23 cellular contexts compared by ENCODE assay signal in genomic region chr18:38718365-38718901, GRCh38.
DNase-seq lines count a peak whose midpoint lies in the region; ATAC-seq, FAIRE-seq and TF ChIP-seq lines count a peak whose summit lies in the region.
"Had no signal": no experiment of that assay in that cellular context is flagged by ENCODE, and none has a peak within 500 bp of the region (broad histone marks: within the 10 kb centered on the region; RNA-seq: fewer than 3 reads in every experiment).

No MANE protein-coding gene starts in this region.

- in situ Hi-C loops in HepG2 (cut with HindIII; ENCODE audit: extremely low pct_ligation_motif_present, low pct_unique_long_range_greater_than_20kb), result no loop called here
- in situ Hi-C loops in SK-MEL-5 (cut with HindIII; ENCODE audit: low pct_unique_long_range_greater_than_20kb, low sequenced_read_pairs), result no loop called here
- in situ Hi-C loops in mammary epithelial cell (cut with MboI; ENCODE audit: low sequenced_read_pairs in 2 of 2), result no loop called here

- H3K9ac ChIP-seq in HepG2 (ENCODE audit: insufficient read depth, low read depth, low read length), result no peak overlapping the region
- no peak overlapping the region for H3K9ac ChIP-seq in neuronal stem cell (ENCODE audit: low read depth, low read length, poor library complexity)
- H3K9ac ChIP-seq in mammary epithelial cell (ENCODE audit: insufficient read depth, low read length), result no peak overlapping the region
- H3K9ac ChIP-seq: GM23248, KMS-11 had no signal

- H3K4me2 ChIP-seq in HepG2 (ENCODE audit: low read depth, low read length) (no peak overlapping the region), neuronal stem cell (ENCODE audit: insufficient read depth, low read length, poor library complexity, severe bottlenecking) (no peak overlapping the region), mammary epithelial cell (ENCODE audit: insufficient read depth, low read depth, low read length) (no peak overlapping the region)
- H3K4me2 ChIP-seq: A549, KMS-11 had no signal

- peak overlapping the region; percentile 38 for H2AK5ac ChIP-seq in neuronal stem cell (ENCODE audit: low read depth, low read length)

- H3K27ac ChIP-seq in right lobe of liver, result no peak overlapping the region
- no peak overlapping the region for H3K27ac ChIP-seq in HepG2 (ENCODE audit: extremely low read length, insufficient read depth, low read length)
- H3K27ac ChIP-seq in neuronal stem cell (replicated peaks; ENCODE audit: low read length), result no peak overlapping the region
- H3K27ac ChIP-seq in mammary epithelial cell (ENCODE audit: insufficient read depth, low read depth, low read length), result no peak overlapping the region
- H3K27ac ChIP-seq: A549, GM23248, HL-60, KMS-11, SK-N-MC had no signal

- H3K36me3 ChIP-seq in right lobe of liver, result no peaks in the 10 kb centered on the region
- H3K36me3 ChIP-seq in HepG2 (replicated peaks in 1 of 2; ENCODE audit: control insufficient read depth in 1 of 2, insufficient read depth in 2 of 2, low read length in 2 of 2), result no peaks in the 10 kb centered on the region
- no peaks in the 10 kb centered on the region for H3K36me3 ChIP-seq in neuronal stem cell (replicated peaks in 1 of 2; ENCODE audit: control insufficient read depth in 2 of 2, insufficient read depth in 2 of 2, low read length in 2 of 2)
- H3K36me3 ChIP-seq in mammary epithelial cell (ENCODE audit: insufficient read depth, low read length), result no peaks in the 10 kb centered on the region

- no peak overlapping the region for H2BK15ac ChIP-seq in neuronal stem cell (ENCODE audit: low read length)

- DNase-seq in right lobe of liver (peak in 2 of 3 donors; percentile 40 to 55), HepG2 (ENCODE audit: low spot score) (no peak), SK-MEL-5 (ENCODE audit: low read depth, low spot score) (peak; percentile 62), neuronal stem cell (ENCODE audit: low spot score) (no peak), HuH-7.5 (ENCODE audit: low spot score) (no peak), mammary epithelial cell (no peak)
- DNase-seq: DMS79 treated with DMSO at 0.1 percent for 48 hours, GM23248, HCEC 1CT, MV-4-11, NCI-H1105 treated with DMSO at 0.1 percent for 48 hours, NCI-H2029 treated with DMSO at 0.1 percent for 48 hours, NCI-H2171 treated with DMSO at 0.1 percent for 48 hours, NCI-H524 treated with DMSO at 0.1 percent for 48 hours, NCI-H82 had no signal

- FAIRE-seq in HepG2 (lab: Jason Lieb, UNC), result no peak
- FAIRE-seq: A549, D721Med, GM12891 had no signal

- intact Hi-C loops in right lobe of liver (cut with DNase I) (no loop called here), HepG2 (cut with micrococcal nuclease; ENCODE audit: unreplicated experiment) (no loop called here), mammary epithelial cell (cut with micrococcal nuclease) (no loop called here)

- no peak for TF ChIP-seq POLR2A in right lobe of liver (IDR thresholded peaks at IDR 0.05)
- no peak for TF ChIP-seq POLR2A in HepG2 (IDR thresholded peaks at IDR 0.05; ENCODE audit: insufficient read depth in 1 of 2, low read depth in 2 of 2, low read length in 2 of 2)

- no peak overlapping the region for H2BK12ac ChIP-seq in neuronal stem cell (ENCODE audit: low read length)

- peak overlapping the region; percentile 67 for H3K18ac ChIP-seq in neuronal stem cell (ENCODE audit: low read length)

- TF ChIP-seq RAD21 in HepG2 (CRISPR knock-in tag; IDR thresholded peaks at IDR 0.05), result no peak

- H4K91ac ChIP-seq in neuronal stem cell (ENCODE audit: low read depth, low read length, poor library complexity), result no peak overlapping the region

- no peak overlapping the region for H3K4ac ChIP-seq in neuronal stem cell (ENCODE audit: low read length)

- POLR2A ChIA-PET in HepG2 (lab: Yijun Ruan, JAX), result no interaction called here

- no peaks in the 10 kb centered on the region for H4K20me1 ChIP-seq in HepG2 (ENCODE audit: insufficient read depth, low read length)
- no peaks in the 10 kb centered on the region for H4K20me1 ChIP-seq in mammary epithelial cell (ENCODE audit: insufficient read depth, low read length)

- no peak overlapping the region for H4K8ac ChIP-seq in neuronal stem cell (ENCODE audit: low read depth, low read length)

- TF ChIP-seq EP300 in HepG2 (IDR thresholded peaks at IDR 0.05; ENCODE audit: low read depth in 2 of 2, low read length in 2 of 2) (no peak), HepG2 (CRISPR knock-in tag; IDR thresholded peaks at IDR 0.05; ENCODE audit: borderline replicate concordance) (no peak)

- no peaks in the 10 kb centered on the region for H3K79me1 ChIP-seq in neuronal stem cell (ENCODE audit: low read depth, low read length)

- H2AFZ ChIP-seq in HepG2 (ENCODE audit: low read length) (no peak overlapping the region), neuronal stem cell (ENCODE audit: low read length) (no peak overlapping the region), mammary epithelial cell (ENCODE audit: low read depth, low read length) (no peak overlapping the region)
- H2AFZ ChIP-seq: GM23248 had no signal

- peak in 1 of 4 donors; percentile 26 for ATAC-seq in right lobe of liver
- ATAC-seq in HepG2, result no peak
- no peak for ATAC-seq in HG02798 (IDR thresholded peaks at IDR 0.05; ENCODE audit: poor library complexity, unreplicated experiment)
- ATAC-seq: A549, Panc1 had no signal

- dilution Hi-C loops in mammary epithelial cell (cut with HindIII; ENCODE audit: low sequenced_read_pairs), result no loop called here

- CTCF ChIA-PET in HepG2 (lab: Yijun Ruan, JAX; ENCODE audit: low intra/inter-chr PET ratio, low total read pairs), result no interaction called here
- CTCF ChIA-PET in mammary epithelial cell (lab: Charles Lee; ENCODE audit: low non-redundant PET), result interaction anchor here (0.7 kb wide), 1 partner anchor 38 kb away, joined by 3 read pairs; no protein-coding TSS in a partner anchor

- no peak overlapping the region for H2BK5ac ChIP-seq in neuronal stem cell (ENCODE audit: low read length)

- no peak overlapping the region for H3K23ac ChIP-seq in neuronal stem cell (ENCODE audit: low read depth, low read length, poor library complexity)

- H3K27me3 ChIP-seq in right lobe of liver, result no peaks in the 10 kb centered on the region
- H3K27me3 ChIP-seq in HepG2 (ENCODE audit: control insufficient read depth in 1 of 2, insufficient read depth in 2 of 2, low read length in 2 of 2), result no peaks in the 10 kb centered on the region
- no peaks in the 10 kb centered on the region for H3K27me3 ChIP-seq in neuronal stem cell (ENCODE audit: control insufficient read depth in 3 of 3, insufficient read depth in 3 of 3, low read depth in 1 of 3, low read length in 3 of 3)
- no peaks in the 10 kb centered on the region for H3K27me3 ChIP-seq in mammary epithelial cell (ENCODE audit: insufficient read depth, low read length)

- 66% methylated on average over 4 of the region's 34 CpGs for WGBS in right lobe of liver (ENCODE audit: insufficient coverage, low coverage, low lambda C conversion rate, missing lambda C conversion rate)
- 78% methylated on average over 2 of the region's 34 CpGs for WGBS in HepG2 (ENCODE audit: low lambda C conversion rate)
- WGBS in neuronal stem cell (ENCODE audit: extremely low coverage in 2 of 2, insufficient read length in 2 of 2, insufficient replicate concordance in 1 of 2), 2 donors, result no CpG with 5 or more reads among the region's 34 CpGs
- 97% methylated on average over 22 of the region's 34 CpGs for WGBS in mammary epithelial cell (ENCODE audit: low coverage, missing lambda C conversion rate)

- H3K4me3 ChIP-seq in right lobe of liver, result no peak overlapping the region
- H3K4me3 ChIP-seq in HepG2 (replicated peaks in 1 of 3; ENCODE audit: insufficient read depth in 1 of 3, low read depth in 2 of 3, low read length in 3 of 3), result no peak overlapping the region
- H3K4me3 ChIP-seq in neuronal stem cell (ENCODE audit: low read length in 2 of 2), result no peak overlapping the region
- no peak overlapping the region for H3K4me3 ChIP-seq in mammary epithelial cell (replicated peaks in 1 of 3; ENCODE audit: insufficient read depth in 1 of 3, low read depth in 2 of 3, low read length in 3 of 3)
- H3K4me3 ChIP-seq: A549, GM23248, SK-N-MC had no signal

- H3K79me2 ChIP-seq in HepG2 (ENCODE audit: insufficient read depth, low read length) (no peaks in the 10 kb centered on the region), mammary epithelial cell (ENCODE audit: insufficient read depth, low read length) (no peaks in the 10 kb centered on the region)

- no peak overlapping the region for H2BK120ac ChIP-seq in neuronal stem cell (ENCODE audit: low read depth, low read length)

- H3K4me1 ChIP-seq in right lobe of liver (no peaks in the 10 kb centered on the region), HepG2 (ENCODE audit: insufficient read depth, low read length) (no peaks in the 10 kb centered on the region), neuronal stem cell (ENCODE audit: control insufficient read depth in 2 of 2, insufficient read depth in 1 of 2, low read depth in 1 of 2, low read length in 2 of 2) (no peaks in the 10 kb centered on the region), mammary epithelial cell (ENCODE audit: insufficient read depth, low read length) (peaks cover 12% of the 10 kb centered on the region)
- H3K4me1 ChIP-seq: A549 had no signal

- no peaks in the 10 kb centered on the region for H3K9me3 ChIP-seq in right lobe of liver
- no peaks in the 10 kb centered on the region for H3K9me3 ChIP-seq in HepG2 (ENCODE audit: low read length)
- no peaks in the 10 kb centered on the region for H3K9me3 ChIP-seq in neuronal stem cell (replicated peaks in 1 of 2; ENCODE audit: control insufficient read depth in 2 of 2, insufficient read depth in 1 of 2, low read depth in 1 of 2, low read length in 2 of 2)
- H3K9me3 ChIP-seq in mammary epithelial cell (replicated peaks; ENCODE audit: insufficient read depth, low read length), result peaks cover 5% of the 10 kb centered on the region
- H3K9me3 ChIP-seq: A549 had no signal

- BruUV-seq in HepG2 (replicated peaks; lab: Mats Ljungman, UMichigan) (no TSS peak), mammary epithelial cell (replicated peaks; lab: Mats Ljungman, UMichigan) (no TSS peak)

- TF ChIP-seq CTCF in right lobe of liver (IDR thresholded peaks at IDR 0.05) (no peak), HepG2 (CRISPR knock-in tag; IDR thresholded peaks at IDR 0.05) (no peak), mammary epithelial cell (conservative IDR thresholded peaks at IDR 0.05 in 1 of 2, IDR thresholded peaks at IDR 0.05 in 1 of 2; ENCODE audit: extremely low read depth in 1 of 2, insufficient read depth in 1 of 2, low read depth in 1 of 2, low read length in 2 of 2) (no peak)

- no peak overlapping the region for H3K14ac ChIP-seq in neuronal stem cell (ENCODE audit: low read length)

TF ChIP-seq in HepG2, 621 proteins besides CTCF, POLR2A, EP300 and RAD21 (continues in another document):
- TF ChIP-seq CREBL2 (CRISPR knock-in tag; IDR thresholded peaks at IDR 0.05; ENCODE audit: borderline replicate concordance) (no peak), TCF7L2 (IDR thresholded peaks at IDR 0.05; ENCODE audit: low read depth, low read length) (no peak), KDM5B (CRISPR knock-in tag; IDR thresholded peaks at IDR 0.05; ENCODE audit: borderline replicate concordance) (no peak), MED13 (CRISPR knock-in tag; IDR thresholded peaks at IDR 0.05) (no peak), ZNF121 (CRISPR knock-in tag; IDR thresholded peaks at IDR 0.05) (no peak)

Comparison
In these comparisons a context has a peak if more than half of its experiments do, and no peak if none do; other contexts are left out.
1. DNase-seq: peak in right lobe of liver (2 of 3) and SK-MEL-5 (single experiment); none in HepG2 (single experiment), neuronal stem cell (single experiment), HuH-7.5 (single experiment) and mammary epithelial cell (single experiment).